ENCODE assay signal across 13 cellular contexts in the genomic region with DNA sequence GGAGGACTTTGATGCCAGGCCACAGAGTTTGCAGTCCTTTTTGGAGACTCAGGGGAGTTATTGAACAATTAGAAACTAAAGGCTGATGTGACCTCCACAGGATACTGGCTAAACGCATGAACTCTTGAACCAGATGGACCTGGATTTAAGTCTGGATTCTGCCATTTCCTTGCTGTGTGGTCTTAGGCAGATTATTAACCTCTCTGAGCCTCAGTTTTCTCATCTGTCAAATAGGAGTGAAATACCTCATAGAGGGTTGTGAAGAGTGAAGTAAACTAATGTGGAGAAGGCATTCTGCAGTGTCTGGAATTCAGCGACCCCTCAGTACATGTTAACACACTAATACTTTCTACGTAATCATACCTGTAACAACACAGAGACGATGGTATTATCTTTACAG.
DNase-seq lines count a peak whose midpoint lies in the region; ATAC-seq and TF ChIP-seq lines count a peak whose summit lies in the region.
"Had no signal": no experiment of that assay in that cellular context is flagged by ENCODE, and none has a peak within 500 bp of the region (broad histone marks: within the 10 kb centered on the region; RNA-seq: fewer than 3 reads in every experiment).

No MANE protein-coding gene starts in this region.

- ATAC-seq in activated B cell treated with CpG ODN at 0.5 μM for 24 hours (ENCODE audit: low read depth) (no peak), memory B cell (ENCODE audit: low read depth) (no peak)
- no peak for ATAC-seq in central memory CD8-positive, alpha-beta T cell (replicated peaks; ENCODE audit: extremely low read depth, poor library complexity, severe bottlenecking)
- ATAC-seq: A549 had no signal

- H3K36me3 Mint-ChIP-seq in activated B cell treated with CpG ODN at 0.5 μM for 24 hours (ENCODE audit: low read depth) (peaks cover 66% of the 10 kb centered on the region), memory B cell (peaks cover 38% of the 10 kb centered on the region)
- peaks cover 10% of the 10 kb centered on the region for H3K36me3 Mint-ChIP-seq in central memory CD8-positive, alpha-beta T cell (ENCODE audit: insufficient read depth)

- DNase-seq in activated B cell treated with CpG ODN at 0.5 μM for 24 hours (no peak), memory B cell (ENCODE audit: low spot score in 2 of 2) (no peak), spleen (no peak), NCI-H526 (lab: John Stamatoyannopoulos, UW) (no peak), NCI-H1694 (lab: John Stamatoyannopoulos, UW) (no peak)
- DNase-seq in central memory CD8-positive, alpha-beta T cell (ENCODE audit: low spot score in 2 of 2) = no peak
- DNase-seq: CD4-positive, CD25-positive, alpha-beta regulatory T cell; DMS53; GOT3; HFFc6; KBM-7 had no signal

- H3K9me3 Mint-ChIP-seq in activated B cell treated with CpG ODN at 0.5 μM for 24 hours (peaks cover 1% of the 10 kb centered on the region), memory B cell (peaks cover 6% of the 10 kb centered on the region)
- H3K9me3 Mint-ChIP-seq in central memory CD8-positive, alpha-beta T cell = peaks cover 4% of the 10 kb centered on the region

- TF ChIP-seq CTCF in activated B cell treated with CpG ODN at 0.5 μM for 24 hours (IDR thresholded peaks at IDR 0.05) (no peak), spleen (IDR thresholded peaks at IDR 0.05 in 8 of 11, conservative IDR thresholded peaks at IDR 0.05 in 3 of 11) (no peak)

- CTCF ChIA-PET in activated B cell treated with CpG ODN at 0.5 μM for 24 hours (lab: Charles Lee) = interaction anchor here (0.7 kb wide), 1 partner anchor 15 kb away, joined by 3 read pairs; no protein-coding TSS in a partner anchor

- peaks cover 0 to 37% (median 0%) of the 10 kb centered on the region in 6 donors for H3K36me3 ChIP-seq in spleen
- H3K36me3 ChIP-seq: HAP-1 had no signal

- no peaks in the 10 kb centered on the region for H3K9me3 ChIP-seq in spleen
- H3K9me3 ChIP-seq: A549, HAP-1 had no signal

- no peaks in the 10 kb centered on the region for H3K27me3 Mint-ChIP-seq in activated B cell treated with CpG ODN at 0.5 μM for 24 hours
- no peaks in the 10 kb centered on the region for H3K27me3 Mint-ChIP-seq in central memory CD8-positive, alpha-beta T cell
- H3K27me3 Mint-ChIP-seq in memory B cell = no peaks in the 10 kb centered on the region
- H3K27me3 Mint-ChIP-seq: CD4-positive, CD25-positive, alpha-beta regulatory T cell had no signal

- 92 to 97% (median 95%) methylated on average over 4 of the region's 4 CpGs for WGBS in spleen, 5 donors

- TF ChIP-seq POLR2A in spleen (IDR thresholded peaks at IDR 0.05) = no peak

- H3K27me3 ChIP-seq in spleen (replicated peaks in 1 of 7) = no peaks in the 10 kb centered on the region

- peak overlapping the region; percentile 65 for H3K27ac Mint-ChIP-seq in activated B cell treated with CpG ODN at 0.5 μM for 24 hours
- H3K27ac Mint-ChIP-seq in central memory CD8-positive, alpha-beta T cell (ENCODE audit: low read depth) = peak overlapping the region; percentile 62
- H3K27ac Mint-ChIP-seq in memory B cell = peak overlapping the region; percentile 23
- H3K27ac Mint-ChIP-seq: CD4-positive, CD25-positive, alpha-beta regulatory T cell; HFFc6 had no signal

- intact Hi-C loops in activated B cell treated with CpG ODN at 0.5 μM for 24 hours (cut with micrococcal nuclease) = no loop called here
- intact Hi-C loops in spleen (cut with DNase I; ENCODE audit: low total_unique reads) = loop anchor here (10.0 kb wide), 1 partner anchor 46 kb away; no protein-coding TSS in a partner anchor

- POLR2A ChIA-PET in activated B cell treated with CpG ODN at 0.5 μM for 24 hours (lab: Charles Lee) = interaction anchor here (0.7 to 1.0 kb wide), 2 partner anchors 20 to 122 kb away, joined by 3 read pairs; no protein-coding TSS in a partner anchor

- peaks cover 0 to 46% (median 5%) of the 10 kb centered on the region in 6 donors for H3K4me1 ChIP-seq in spleen
- H3K4me1 ChIP-seq: A549, HAP-1 had no signal

- H3K4me3 Mint-ChIP-seq in activated B cell treated with CpG ODN at 0.5 μM for 24 hours = no peak overlapping the region
- no peak overlapping the region for H3K4me3 Mint-ChIP-seq in central memory CD8-positive, alpha-beta T cell
- H3K4me3 Mint-ChIP-seq in memory B cell = no peak overlapping the region
- H3K4me3 Mint-ChIP-seq: CD4-positive, CD25-positive, alpha-beta regulatory T cell; HFFc6 had no signal

- H3K4me1 Mint-ChIP-seq in activated B cell treated with CpG ODN at 0.5 μM for 24 hours (peaks cover 80% of the 10 kb centered on the region), memory B cell (peaks cover 55% of the 10 kb centered on the region)
- peaks cover 82% of the 10 kb centered on the region for H3K4me1 Mint-ChIP-seq in central memory CD8-positive, alpha-beta T cell

- H3K4me3 ChIP-seq in spleen = no peak overlapping the region
- H3K4me3 ChIP-seq: A549, HAP-1 had no signal

- no peak overlapping the region for H3K27ac ChIP-seq in spleen
- H3K27ac ChIP-seq: A549 had no signal
